In the genomic region with DNA sequence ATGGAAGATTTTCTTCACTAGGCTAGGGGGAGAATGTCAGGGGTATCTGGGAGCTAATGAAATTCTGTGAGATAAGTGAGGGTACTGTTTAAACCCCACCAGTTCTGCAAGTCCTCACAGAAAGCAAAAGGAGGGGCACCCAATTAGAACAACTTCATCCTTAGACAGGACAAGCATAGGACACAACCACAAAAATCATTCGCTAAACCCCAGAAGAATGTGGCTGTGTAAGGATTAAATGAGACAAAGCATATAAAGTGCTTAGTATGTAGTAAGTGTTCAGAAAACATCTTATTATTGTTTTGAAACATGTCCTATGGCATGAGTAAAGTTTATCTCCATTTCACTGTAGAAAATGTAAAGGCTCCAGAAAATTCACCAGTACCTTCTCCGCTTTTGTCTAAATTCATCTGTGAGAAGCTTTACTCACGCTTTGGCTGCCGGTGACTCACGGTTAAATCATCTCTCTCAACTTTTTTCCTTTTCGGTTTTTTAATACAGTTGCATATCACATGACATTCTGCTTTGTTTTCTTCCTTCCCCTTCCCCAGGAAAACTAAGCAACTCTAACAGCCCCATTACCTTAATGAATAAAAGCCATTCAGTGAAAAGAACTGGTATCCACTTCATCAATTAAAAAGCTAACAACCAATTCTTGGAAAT, we compare ENCODE assay signal across 14 cellular contexts. TPM values are rescaled to one million over a fixed set of nuclear protein-coding genes. Genes with fewer than 3 reads are reported as not detected.
A peak's percentile ranks its signal among the peaks of the same experiment; 100 is the strongest.
DNase-seq lines count a peak whose midpoint lies in the region; ATAC-seq and FAIRE-seq lines count a peak whose summit lies in the region.
"Had no signal": no experiment of that assay in that cellular context is flagged by ENCODE, and none has a peak within 500 bp of the region (broad histone marks: within the 10 kb centered on the region; RNA-seq: fewer than 3 reads in every experiment).

No MANE protein-coding gene starts in this region.

- no peaks in the 10 kb centered on the region for H3K27me3 Mint-ChIP-seq in stimulated activated naive B cell treated with anti-CD40 and anti-IgM and Interleukin-4, amounts not matched to agents 10 μg/mL and 1 μg/mL and 100 μg/mL, for 72 hours

- WGBS in small intestine, 3 donors = 78 to 83% (median 79%) methylated on average over 6 of the region's 6 CpGs

- H3K9me3 Mint-ChIP-seq in stimulated activated naive B cell treated with anti-CD40 and anti-IgM and Interleukin-4, amounts not matched to agents 10 μg/mL and 1 μg/mL and 100 μg/mL, for 72 hours = no peaks in the 10 kb centered on the region

- H3K36me3 Mint-ChIP-seq in stimulated activated naive B cell treated with anti-CD40 and anti-IgM and Interleukin-4, amounts not matched to agents 10 μg/mL and 1 μg/mL and 100 μg/mL, for 72 hours = no peaks in the 10 kb centered on the region

- H3K27ac Mint-ChIP-seq in stimulated activated naive B cell treated with anti-CD40 and anti-IgM and Interleukin-4, amounts not matched to agents 10 μg/mL and 1 μg/mL and 100 μg/mL, for 72 hours = no peak overlapping the region

- ATAC-seq in GM21360 (IDR thresholded peaks at IDR 0.05; ENCODE audit: unreplicated experiment) (no peak), HG03457 (IDR thresholded peaks at IDR 0.05; ENCODE audit: unreplicated experiment) (no peak)
- no peak for ATAC-seq in stimulated activated naive B cell treated with anti-CD40 and anti-IgM and Interleukin-4, amounts not matched to agents 10 μg/mL and 1 μg/mL and 100 μg/mL, for 72 hours (replicated peaks)
- ATAC-seq: Right ventricle myocardium inferior had no signal

- no peaks in the 10 kb centered on the region for H3K4me1 Mint-ChIP-seq in stimulated activated naive B cell treated with anti-CD40 and anti-IgM and Interleukin-4, amounts not matched to agents 10 μg/mL and 1 μg/mL and 100 μg/mL, for 72 hours

- H3K4me3 Mint-ChIP-seq in stimulated activated naive B cell treated with anti-CD40 and anti-IgM and Interleukin-4, amounts not matched to agents 10 μg/mL and 1 μg/mL and 100 μg/mL, for 72 hours = no peak overlapping the region

- no peaks in the 10 kb centered on the region for H3K27me3 ChIP-seq in small intestine (ENCODE audit: control insufficient read depth in 2 of 2, insufficient read depth in 2 of 2, low read length in 2 of 2)
- H3K27me3 ChIP-seq: thyroid gland had no signal

- no peaks in the 10 kb centered on the region for H3K9me3 ChIP-seq in small intestine (ENCODE audit: control insufficient read depth, low read depth)
- H3K9me3 ChIP-seq: thyroid gland had no signal

- no peaks in the 10 kb centered on the region for H3K4me1 ChIP-seq in small intestine (ENCODE audit: control insufficient read depth in 2 of 2, insufficient read depth in 1 of 2, low read depth in 1 of 2, low read length in 1 of 2)
- H3K4me1 ChIP-seq: thyroid gland had no signal

- no peak for FAIRE-seq in small intestine (lab: Jason Lieb, UNC)

- no peaks in the 10 kb centered on the region for H3K36me3 ChIP-seq in small intestine (ENCODE audit: control insufficient read depth in 2 of 2, insufficient read depth in 2 of 2, low read length in 2 of 2)
- H3K36me3 ChIP-seq: thyroid gland had no signal

- H3K4me3 ChIP-seq in small intestine (ENCODE audit: low read depth in 1 of 2, low read length in 2 of 2) = no peak overlapping the region
- H3K4me3 ChIP-seq: thyroid gland had no signal

- DNase-seq in ELR (ENCODE audit: low read depth) = peak; percentile 83
- peak; percentile 72 for DNase-seq in RKO (ENCODE audit: low spot score)
- peak; percentile 8 for DNase-seq in fibroblast of gingiva (ENCODE audit: low read depth)
- peak; percentile 7 for DNase-seq in putamen (ENCODE audit: low spot score)
- no peak for DNase-seq in stimulated activated naive B cell treated with anti-CD40 and anti-IgM and Interleukin-4, amounts not matched to agents 10 μg/mL and 1 μg/mL and 100 μg/mL, for 72 hours
- no peak for DNase-seq in small intestine
- DNase-seq: activated naive CD4-positive, alpha-beta T cell; DMS153; NCI-H2081 treated with DMSO at 0.1 percent for 48 hours; stimulated activated CD4-positive, alpha-beta T cell treated with anti-CD3 and anti-CD28 coated beads, Interleukin-4, amount 100 ng/mL, for 4 hours; thyroid gland had no signal

- no peak overlapping the region for H3K27ac ChIP-seq in small intestine (ENCODE audit: low read depth in 1 of 2, low read length in 1 of 2)
- H3K27ac ChIP-seq: thyroid gland had no signal

RNA-seq across cellular contexts. Expression of a gene that starts 1.7 kb away (rescaled TPM):
- polyA plus RNA-seq in small intestine = 1 to 10 TPM in 2 of 3 donors, under 1 TPM in 1; 0.06 to 4.3 (median 3.6) TPM

Comparison
In these comparisons a context has a peak if more than half of its experiments do, and no peak if none do; other contexts are left out.
1. DNase-seq: peak in ELR (single experiment), RKO (single experiment), fibroblast of gingiva (single experiment) and putamen (single experiment); none in stimulated activated naive B cell treated with anti-CD40 and anti-IgM and Interleukin-4, amounts not matched to agents 10 μg/mL and 1 μg/mL and 100 μg/mL, for 72 hours (single experiment) and small intestine (single experiment).